In the genomic region with DNA sequence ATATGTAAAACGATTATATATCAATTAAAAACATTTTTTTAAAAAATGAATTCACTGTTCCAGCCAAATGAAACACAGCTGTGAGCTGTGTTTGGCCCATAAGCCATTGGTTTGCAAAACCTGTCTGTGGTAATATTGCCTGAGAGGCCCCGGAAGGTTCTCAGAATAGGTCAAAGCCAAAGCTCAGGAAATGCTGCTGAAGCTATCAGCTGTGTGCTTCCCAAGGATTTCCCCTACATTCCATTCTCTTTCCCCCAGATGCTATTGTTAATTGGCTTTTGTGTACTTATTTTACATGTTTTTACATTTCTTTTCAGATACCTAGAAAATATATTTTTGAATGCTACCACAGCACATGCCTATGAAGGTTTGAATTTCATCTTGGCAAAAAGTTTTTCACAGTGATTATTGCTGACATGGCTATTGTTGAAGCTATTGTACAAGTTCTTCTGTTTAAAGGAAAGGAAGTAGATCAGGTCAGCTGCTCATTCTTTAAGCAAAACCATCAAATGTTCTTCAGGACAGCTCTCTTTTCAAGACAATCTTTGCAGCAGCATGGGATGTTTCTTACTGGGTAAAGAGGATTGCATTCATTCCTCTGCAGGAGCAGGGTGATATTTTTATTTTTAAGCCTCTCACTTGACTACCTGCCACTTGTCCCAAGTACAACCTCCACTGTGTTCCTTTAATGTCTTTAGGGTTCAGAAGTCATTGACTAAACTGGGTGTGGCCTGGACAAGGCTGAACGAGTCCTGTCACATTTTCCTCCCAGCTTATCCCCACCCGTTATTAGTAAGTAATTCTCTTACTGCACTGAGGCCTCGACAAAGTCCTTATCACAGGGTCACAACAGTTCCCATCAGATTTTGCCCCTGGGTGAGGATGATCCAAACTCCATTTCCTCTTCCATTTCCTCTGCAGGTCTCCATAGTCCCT, we compare ENCODE assay signal across 1 cellular context.
TF ChIP-seq lines count a peak whose summit lies in the region.

No MANE protein-coding gene starts in this region.

TF ChIP-seq in HepG2, 621 proteins besides CTCF, POLR2A, EP300 and RAD21 (continued from another document):
- TF ChIP-seq, protein P1, sequence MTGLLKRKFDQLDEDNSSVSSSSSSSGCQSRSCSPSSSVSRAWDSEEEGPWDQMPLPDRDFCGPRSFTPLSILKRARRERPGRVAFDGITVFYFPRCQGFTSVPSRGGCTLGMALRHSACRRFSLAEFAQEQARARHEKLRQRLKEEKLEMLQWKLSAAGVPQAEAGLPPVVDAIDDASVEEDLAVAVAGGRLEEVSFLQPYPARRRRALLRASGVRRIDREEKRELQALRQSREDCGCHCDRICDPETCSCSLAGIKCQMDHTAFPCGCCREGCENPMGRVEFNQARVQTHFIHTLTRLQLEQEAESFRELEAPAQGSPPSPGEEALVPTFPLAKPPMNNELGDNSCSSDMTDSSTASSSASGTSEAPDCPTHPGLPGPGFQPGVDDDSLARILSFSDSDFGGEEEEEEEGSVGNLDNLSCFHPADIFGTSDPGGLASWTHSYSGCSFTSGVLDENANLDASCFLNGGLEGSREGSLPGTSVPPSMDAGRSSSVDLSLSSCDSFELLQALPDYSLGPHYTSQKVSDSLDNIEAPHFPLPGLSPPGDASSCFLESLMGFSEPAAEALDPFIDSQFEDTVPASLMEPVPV (CRISPR knock-in tag; IDR thresholded peaks at IDR 0.05): no peak
- no peak for TF ChIP-seq TP53 (CRISPR knock-in tag; conservative IDR thresholded peaks at IDR 0.05)
